Comparison of ENCODE assay signal across 1 cellular context in genomic region chr5:122473138-122473843, GRCh38.
TF ChIP-seq lines count a peak whose summit lies in the region.

No MANE protein-coding gene starts in this region.

TF ChIP-seq in H1, 55 proteins besides CTCF, POLR2A, EP300 and RAD21:
- TF ChIP-seq, protein P1, sequence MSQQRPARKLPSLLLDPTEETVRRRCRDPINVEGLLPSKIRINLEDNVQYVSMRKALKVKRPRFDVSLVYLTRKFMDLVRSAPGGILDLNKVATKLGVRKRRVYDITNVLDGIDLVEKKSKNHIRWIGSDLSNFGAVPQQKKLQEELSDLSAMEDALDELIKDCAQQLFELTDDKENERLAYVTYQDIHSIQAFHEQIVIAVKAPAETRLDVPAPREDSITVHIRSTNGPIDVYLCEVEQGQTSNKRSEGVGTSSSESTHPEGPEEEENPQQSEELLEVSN (IDR thresholded peaks at IDR 0.05) = 0 out of 2 replicates have a peak, but pooled peaks have one; percentile 34
- no peak for TF ChIP-seq SP4 (IDR thresholded peaks at IDR 0.05; ENCODE audit: low read length)
